In the genomic region with DNA sequence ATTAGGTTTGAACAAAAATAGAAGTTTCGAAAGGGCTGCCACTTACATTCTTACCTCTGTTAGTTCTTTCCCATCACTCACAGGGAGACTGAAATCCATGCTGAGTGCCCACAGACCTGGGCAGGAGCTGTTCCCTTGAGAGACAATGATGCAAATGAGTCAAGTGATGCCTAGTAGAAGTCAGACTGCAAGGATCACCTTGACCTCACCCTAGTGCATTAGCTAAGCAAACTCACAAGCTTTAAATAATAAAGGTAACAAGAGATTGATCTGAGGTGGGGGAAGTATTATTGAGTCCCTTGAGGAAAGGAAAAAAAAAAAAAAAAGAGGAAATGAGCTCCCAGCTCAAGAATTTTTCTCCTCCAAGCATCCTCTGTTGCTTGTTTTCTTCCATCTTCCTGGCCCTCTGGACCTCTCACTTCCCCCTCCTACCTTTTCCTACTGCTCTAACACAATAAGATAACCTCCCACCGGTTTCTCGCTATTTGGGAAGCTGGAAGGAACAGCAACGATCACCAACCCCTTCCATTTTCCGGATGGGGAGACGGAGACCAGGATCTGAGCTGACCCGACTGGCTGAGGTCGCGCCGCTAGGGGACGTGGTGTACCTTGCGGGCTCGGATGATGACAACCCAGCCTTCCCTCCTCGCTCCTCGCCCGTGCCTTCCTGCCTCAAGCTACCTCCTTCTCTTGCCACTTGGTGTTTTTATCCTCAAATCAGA, we compare ENCODE assay signal across 8 cellular contexts. TPM values are rescaled to one million over a fixed set of nuclear protein-coding genes. Genes with fewer than 3 reads are reported as not detected.
DNase-seq lines count a peak whose midpoint lies in the region; ATAC-seq and TF ChIP-seq lines count a peak whose summit lies in the region.

No MANE protein-coding gene starts in this region.

- H3K4me3 ChIP-seq in H7 (ENCODE audit: insufficient read depth, low read depth, low read length), result peak overlapping the region; percentile 11; the same call in 1 of the 2 replicates
- no peak overlapping the region for H3K4me3 ChIP-seq in WERI-Rb-1 (ENCODE audit: low read depth, low read length)
- H3K4me3 ChIP-seq in retinal pigment epithelial cell (ENCODE audit: low read length), result no peak overlapping the region

- intact Hi-C loops in left ventricle myocardium superior (cut with micrococcal nuclease), result no loop called here

- H3K9me3 ChIP-seq in WERI-Rb-1 (ENCODE audit: severe bottlenecking), result no peaks in the 10 kb centered on the region

- H3K27ac ChIP-seq in WERI-Rb-1, result no peak overlapping the region

- ATAC-seq in left ventricle myocardium superior, result peak; percentile 69
- ATAC-seq in GM21825 (IDR thresholded peaks at IDR 0.05; ENCODE audit: unreplicated experiment), result no peak
- no peak for ATAC-seq in HG03571 (IDR thresholded peaks at IDR 0.05; ENCODE audit: unreplicated experiment)
- no peak for ATAC-seq in GM19324 (IDR thresholded peaks at IDR 0.05; ENCODE audit: low FRiP score, unreplicated experiment)

- DNase-seq in H7 (peak; percentile 59), WERI-Rb-1 (no peak), left ventricle myocardium superior (peak; percentile 80), retinal pigment epithelial cell (ENCODE audit: low read depth) (no peak), NCI-H774 (lab: John Stamatoyannopoulos, UW) (no peak)

- H3K27me3 ChIP-seq in H7 (ENCODE audit: control insufficient read depth, insufficient read depth, low read length), result peaks cover 16% of the 10 kb centered on the region
- peaks cover 95% of the 10 kb centered on the region for H3K27me3 ChIP-seq in WERI-Rb-1 (ENCODE audit: insufficient read depth, low read depth, severe bottlenecking)

- peak; percentile 15; the same call in 1 of the 2 replicates for TF ChIP-seq CTCF in WERI-Rb-1 (IDR thresholded peaks at IDR 0.05; ENCODE audit: low read depth, low read length)
- peak; percentile 45 for TF ChIP-seq CTCF in retinal pigment epithelial cell (conservative IDR thresholded peaks at IDR 0.05; ENCODE audit: low read depth, low read length)

- H3K36me3 ChIP-seq in H7 (replicated peaks; ENCODE audit: control insufficient read depth, insufficient read depth, low read length), result no peaks in the 10 kb centered on the region
- H3K36me3 ChIP-seq in WERI-Rb-1, result no peaks in the 10 kb centered on the region

RNA-seq across cellular contexts. Expression of a gene that starts 2.0 kb away (rescaled TPM):
- total RNA-seq in H7 (2014; rRNA removed; shearing (Covaris generic)), result 7.1 and 7.2 TPM in 2 replicates
- 9.3 TPM for total RNA-seq in left ventricle myocardium superior

Comparison
In these comparisons a context has a peak if more than half of its experiments do, and no peak if none do; other contexts are left out.
1. DNase-seq: peak in H7 (single experiment) and left ventricle myocardium superior (single experiment); none in WERI-Rb-1 (single experiment), retinal pigment epithelial cell (single experiment) and NCI-H774 (single experiment).